9 cellular contexts compared by ENCODE assay signal in genomic region chr17:35795871-35796265, GRCh38. TPM values are rescaled to one million over a fixed set of nuclear protein-coding genes. Genes with fewer than 3 reads are reported as not detected.
DNase-seq lines count a peak whose midpoint lies in the region; ATAC-seq, FAIRE-seq and TF ChIP-seq lines count a peak whose summit lies in the region.
"Had no signal": no experiment of that assay in that cellular context is flagged by ENCODE, and none has a peak within 500 bp of the region (broad histone marks: within the 10 kb centered on the region; RNA-seq: fewer than 3 reads in every experiment).

No MANE protein-coding gene starts in this region.

- 7% methylated on average over 8 of the region's 8 CpGs for WGBS in K562 (ENCODE audit: insufficient coverage, low coverage, missing lambda C conversion rate)

- peak overlapping the region; percentile 59 for H3K4me2 ChIP-seq in K562 (ENCODE audit: insufficient read depth, low read length)

- no TSS peak for BruUV-seq in K562 (replicated peaks; lab: Mats Ljungman, UMichigan)

- peaks cover 4% of the 10 kb centered on the region; the same call in 1 of the 2 replicates for H4K20me1 ChIP-seq in K562 (replicated peaks; ENCODE audit: control insufficient read depth, insufficient read depth, low read length)

- POLR2A ChIA-PET in K562 (lab: Yijun Ruan, JAX): interaction anchor here (0.7 to 2.0 kb wide), 3 partner anchors 10 to 302 kb away, joined by 4 to 13 read pairs (median 5); partner anchors contain the start of gene TAF15

- no peak overlapping the region; the same call in 1 of the 2 replicates for H3K4me3 ChIP-seq in K562
- peak overlapping the region; percentile 77 for H3K4me3 ChIP-seq in lower lobe of right lung
- H3K4me3 ChIP-seq in tibial artery: peak overlapping the region; percentile 73 to 77

- no peak for TF ChIP-seq CTCF in K562 (IDR thresholded peaks at IDR 0.05 in 2 of 3, conservative IDR thresholded peaks at IDR 0.05 in 1 of 3; ENCODE audit: insufficient read depth in 2 of 3, low read depth in 1 of 3, low read length in 3 of 3)
- TF ChIP-seq CTCF in lower lobe of right lung (IDR thresholded peaks at IDR 0.05): no peak
- no peak for TF ChIP-seq CTCF in tibial artery (IDR thresholded peaks at IDR 0.05)

- H3K79me2 ChIP-seq in K562 (ENCODE audit: control insufficient read depth, insufficient read depth, low read length): no peaks in the 10 kb centered on the region

- H3K9me1 ChIP-seq in K562 (ENCODE audit: control insufficient read depth, insufficient read depth, low read length): no peaks in the 10 kb centered on the region

- in situ Hi-C loops in K562 (cut with MboI): no loop called here

- H3K27ac Mint-ChIP-seq in activated T-cell treated with anti-CD3 and anti-CD28 coated beads, Interleukin-2, amount 50 U/mL, for 72 hours: no peak overlapping the region

- H3K36me3 Mint-ChIP-seq in activated T-cell treated with anti-CD3 and anti-CD28 coated beads, Interleukin-2, amount 50 U/mL, for 72 hours (ENCODE audit: insufficient read depth in 2 of 2): no peaks in the 10 kb centered on the region

- H3K27me3 ChIP-seq in K562 (ENCODE audit: control insufficient read depth in 2 of 2, insufficient read depth in 2 of 2, low read length in 2 of 2): peaks cover 48 to 72% of the 10 kb centered on the region in 2 experiments
- peaks cover 18% of the 10 kb centered on the region for H3K27me3 ChIP-seq in lower lobe of right lung (ENCODE audit: low read depth)
- no peaks in the 10 kb centered on the region for H3K27me3 ChIP-seq in tibial artery

- peaks cover 0 to 14% of the 10 kb centered on the region in 2 experiments; a peak in 4 of 5 replicates for H3K4me1 ChIP-seq in K562 (replicated peaks in 1 of 2; ENCODE audit: control insufficient read depth in 2 of 2, insufficient read depth in 2 of 2, low read length in 2 of 2)
- peaks cover 45% of the 10 kb centered on the region for H3K4me1 ChIP-seq in lower lobe of right lung
- peaks cover 0 to 62% (median 31%) of the 10 kb centered on the region in 4 donors for H3K4me1 ChIP-seq in tibial artery

- H3K27ac ChIP-seq in K562 (ENCODE audit: extremely low read depth, low read depth, low read length): no peak overlapping the region
- H3K27ac ChIP-seq in lower lobe of right lung: peak overlapping the region; percentile 77
- H3K27ac ChIP-seq in tibial artery: peak overlapping the region; percentile 67 to 80

- no peaks in the 10 kb centered on the region for H3K9me3 Mint-ChIP-seq in activated T-cell treated with anti-CD3 and anti-CD28 coated beads, Interleukin-2, amount 50 U/mL, for 72 hours

- intact Hi-C loops in K562 (cut with micrococcal nuclease) (no loop called here), lower lobe of right lung (cut with DNase I) (no loop called here), tibial artery (cut with DNase I; ENCODE audit: low total_unique reads) (no loop called here), left colon (cut with DNase I, micrococcal nuclease) (no loop called here)

- ATAC-seq in activated T-cell treated with anti-CD3 and anti-CD28 coated beads, Interleukin-2, amount 50 U/mL, for 72 hours (replicated peaks in 1 of 2): peak in 1 of 2 donors; percentile 10
- ATAC-seq in K562 (no peak), lower lobe of right lung (no peak), HG02973 (IDR thresholded peaks at IDR 0.05; ENCODE audit: unreplicated experiment) (no peak), left colon (no peak)

- TF ChIP-seq EP300 in K562 (IDR thresholded peaks at IDR 0.05; ENCODE audit: low read length): no peak

- no peak for TF ChIP-seq RAD21 in K562 (CRISPR knock-in tag; conservative IDR thresholded peaks at IDR 0.05 in 1 of 2, IDR thresholded peaks at IDR 0.05 in 1 of 2)

- peaks cover 46% of the 10 kb centered on the region for H3K27me3 Mint-ChIP-seq in activated T-cell treated with anti-CD3 and anti-CD28 coated beads, Interleukin-2, amount 50 U/mL, for 72 hours (ENCODE audit: low read depth)

- CTCF ChIA-PET in K562 (lab: Yijun Ruan, JAX; ENCODE audit: low intra/inter-chr PET ratio): no interaction called here

- no peak overlapping the region for H2AFZ ChIP-seq in K562 (ENCODE audit: low read depth, low read length)

- peak overlapping the region; percentile 63 to 82 for H3K4me3 Mint-ChIP-seq in activated T-cell treated with anti-CD3 and anti-CD28 coated beads, Interleukin-2, amount 50 U/mL, for 72 hours

- DNase-seq in activated T-cell treated with anti-CD3 and anti-CD28 coated beads, Interleukin-2, amount 50 U/mL, for 72 hours: no peak
- DNase-seq in activated T-cell treated with anti-CD3 and anti-CD28 coated beads for 4 hours (no peak), K562 (ENCODE audit: extremely low read depth in 1 of 4, low spot score in 3 of 4) (no peak), lower lobe of right lung (no peak), tibial artery (no peak), SIG-M5 treated with dmso at 0.1 percent for 504 hours (lab: John Stamatoyannopoulos, UW; ENCODE audit: unreplicated experiment) (no peak), left colon (no peak)
- DNase-seq: COR-L47 had no signal

- no peak for FAIRE-seq in K562 (lab: Jason Lieb, UNC)

- 0 out of 4 replicates have a peak overlapping the region, but pooled peaks of 1 of the 2 experiments have one; percentile 64 for H3K9ac ChIP-seq in K562 (ENCODE audit: insufficient read depth in 1 of 2, low read depth in 2 of 2, low read length in 2 of 2)

- TF ChIP-seq POLR2A in K562 (conservative IDR thresholded peaks at IDR 0.05): no peak

- H3K36me3 ChIP-seq in K562 (ENCODE audit: control insufficient read depth, insufficient read depth, low read length) (no peaks in the 10 kb centered on the region), lower lobe of right lung (no peaks in the 10 kb centered on the region), tibial artery (no peaks in the 10 kb centered on the region)

- H3K9me3 ChIP-seq in K562 (replicated peaks; ENCODE audit: control insufficient read depth, insufficient read depth, low read depth, low read length): no peaks in the 10 kb centered on the region
- no peaks in the 10 kb centered on the region for H3K9me3 ChIP-seq in lower lobe of right lung
- no peaks in the 10 kb centered on the region for H3K9me3 ChIP-seq in tibial artery

- H3K4me1 Mint-ChIP-seq in activated T-cell treated with anti-CD3 and anti-CD28 coated beads, Interleukin-2, amount 50 U/mL, for 72 hours (ENCODE audit: low read depth): peaks cover 19% of the 10 kb centered on the region

RNA-seq across cellular contexts. Expression of gene MMP28, which starts 0.4 kb away (rescaled TPM):
- total RNA-seq in activated T-cell treated with anti-CD3 and anti-CD28 coated beads, Interleukin-2, amount 50 U/mL, for 72 hours: under 1 TPM in 1 of 2 donors, not detected in 1; 0.96 TPM
- not detected in 2 replicates for total RNA-seq in K562 (2011; cell fraction: chromatin; rRNA removed; ENCODE audit: low replicate concordance)
- not detected in 2 replicates for total RNA-seq in K562 (2011; cell fraction: nucleolus; rRNA removed)
- not detected in 2 replicates for total RNA-seq in K562 (2011; cell fraction: nucleoplasm; rRNA removed)
- total RNA-seq in K562 (2014; rRNA removed): not detected in 2 replicates
- total RNA-seq in K562 (2014; rRNA removed; fragmentation: Illumina TruSeq; extraction: Trizol): not detected in 2 replicates
- not detected in 2 replicates for total RNA-seq in K562 (2015; rRNA removed; fragmentation: Illumina TruSeq; extraction: Trizol)
- not detected in 2 replicates for total RNA-seq in K562 (2021)
- polyA plus RNA-seq in K562 (2011; rRNA removed): not detected in 2 replicates
- polyA plus RNA-seq in K562 (2011; cell fraction: cytosol; rRNA removed): not detected in 2 replicates
- polyA plus RNA-seq in K562 (2011; cell fraction: nucleus; rRNA removed): not detected in 2 replicates
- polyA plus RNA-seq in K562 (2012): not detected in 2 replicates
- polyA plus RNA-seq in K562 (2014; fragmentation: Illumina TruSeq; extraction: Trizol): not detected in 2 replicates
- polyA plus RNA-seq in K562 (2014; fragmentation: Nextera tagmentation; extraction: Ambion mirVana): not detected
- not detected in 2 replicates for polyA plus RNA-seq in K562 (2014; rRNA removed)
- not detected in 2 replicates for polyA minus RNA-seq in K562 (2011; rRNA and poly(A)+ RNA removed)
- not detected in 2 replicates for polyA minus RNA-seq in K562 (2011; cell fraction: cytosol; rRNA and poly(A)+ RNA removed)
- polyA minus RNA-seq in K562 (2011; cell fraction: nucleus; rRNA and poly(A)+ RNA removed): 0.27 TPM in 1 of 2 replicates, not detected in the other
- total RNA-seq in lower lobe of right lung: 40.9 TPM
- total RNA-seq in left colon: 10 to 100 TPM; 62.7 to 83.0 TPM

RNA-seq across cellular contexts. Expression of gene TAF15, which starts 13.4 kb away (rescaled TPM):
- total RNA-seq in activated T-cell treated with anti-CD3 and anti-CD28 coated beads, Interleukin-2, amount 50 U/mL, for 72 hours: 100 to 1,000 TPM; 310 to 312 TPM
- 209 and 455 TPM in 2 replicates for total RNA-seq in K562 (2011; cell fraction: chromatin; rRNA removed; ENCODE audit: low replicate concordance)
- 104 and 126 TPM in 2 replicates for total RNA-seq in K562 (2011; cell fraction: nucleolus; rRNA removed)
- 198 and 253 TPM in 2 replicates for total RNA-seq in K562 (2011; cell fraction: nucleoplasm; rRNA removed)
- total RNA-seq in K562 (2014; rRNA removed) (50.2 and 54.5 TPM in 2 replicates), K562 (2014; rRNA removed; fragmentation: Illumina TruSeq; extraction: Trizol) (56.8 and 64.3 TPM in 2 replicates), K562 (2015; rRNA removed; fragmentation: Illumina TruSeq; extraction: Trizol) (45.9 and 50.7 TPM in 2 replicates), K562 (2021) (178 and 213 TPM in 2 replicates), lower lobe of right lung (143 TPM), left colon (100 to 1,000 TPM; 112 to 143 TPM)
- polyA plus RNA-seq in K562 (2011; rRNA removed) (60.0 and 77.7 TPM in 2 replicates), K562 (2014; fragmentation: Illumina TruSeq; extraction: Trizol) (267 and 272 TPM in 2 replicates), K562 (2014; fragmentation: Nextera tagmentation; extraction: Ambion mirVana) (10 to 100 TPM in 1 of 2 experiments, 1 to 10 TPM in 1; 4.1 to 22.7 TPM), K562 (2014; rRNA removed) (142 and 171 TPM in 2 replicates)
- polyA plus RNA-seq in K562 (2011; cell fraction: cytosol; rRNA removed): 35.6 and 39.1 TPM in 2 replicates
- 59.8 and 89.8 TPM in 2 replicates for polyA plus RNA-seq in K562 (2011; cell fraction: nucleus; rRNA removed)
- 216 and 380 TPM in 2 replicates for polyA plus RNA-seq in K562 (2012)
- 105 and 122 TPM in 2 replicates for polyA minus RNA-seq in K562 (2011; rRNA and poly(A)+ RNA removed)
- 44.4 and 68.8 TPM in 2 replicates for polyA minus RNA-seq in K562 (2011; cell fraction: cytosol; rRNA and poly(A)+ RNA removed)
- 74.2 and 95.4 TPM in 2 replicates for polyA minus RNA-seq in K562 (2011; cell fraction: nucleus; rRNA and poly(A)+ RNA removed)

RNA-seq across cellular contexts. Expression of gene C17orf50, which starts 35.2 kb away (rescaled TPM):
- not detected for total RNA-seq in activated T-cell treated with anti-CD3 and anti-CD28 coated beads, Interleukin-2, amount 50 U/mL, for 72 hours
- not detected in 2 replicates for total RNA-seq in K562 (2011; cell fraction: chromatin; rRNA removed; ENCODE audit: low replicate concordance)
- not detected in 2 replicates for total RNA-seq in K562 (2011; cell fraction: nucleolus; rRNA removed)
- total RNA-seq in K562 (2011; cell fraction: nucleoplasm; rRNA removed): not detected in 2 replicates
- total RNA-seq in K562 (2014; rRNA removed) (not detected in 2 replicates), K562 (2014; rRNA removed; fragmentation: Illumina TruSeq; extraction: Trizol) (not detected in 2 replicates), K562 (2015; rRNA removed; fragmentation: Illumina TruSeq; extraction: Trizol) (not detected in 2 replicates), K562 (2021) (not detected in 2 replicates), lower lobe of right lung (not detected), left colon (not detected)
- polyA plus RNA-seq in K562 (2011; rRNA removed) (not detected in 2 replicates), K562 (2014; fragmentation: Illumina TruSeq; extraction: Trizol) (not detected in 2 replicates), K562 (2014; fragmentation: Nextera tagmentation; extraction: Ambion mirVana) (not detected), K562 (2014; rRNA removed) (not detected in 2 replicates)
- not detected in 2 replicates for polyA plus RNA-seq in K562 (2011; cell fraction: cytosol; rRNA removed)
- not detected in 2 replicates for polyA plus RNA-seq in K562 (2011; cell fraction: nucleus; rRNA removed)
- polyA plus RNA-seq in K562 (2012): not detected in 2 replicates
- not detected in 2 replicates for polyA minus RNA-seq in K562 (2011; rRNA and poly(A)+ RNA removed)
- not detected in 2 replicates for polyA minus RNA-seq in K562 (2011; cell fraction: cytosol; rRNA and poly(A)+ RNA removed)
- not detected in 2 replicates for polyA minus RNA-seq in K562 (2011; cell fraction: nucleus; rRNA and poly(A)+ RNA removed)

RNA-seq across cellular contexts. Expression of gene GAS2L2, which starts 42.8 kb away (rescaled TPM):
- total RNA-seq in activated T-cell treated with anti-CD3 and anti-CD28 coated beads, Interleukin-2, amount 50 U/mL, for 72 hours: under 1 TPM; 0.09 to 0.17 TPM
- 0.09 TPM in 1 of 2 replicates, not detected in the other for total RNA-seq in K562 (2011; cell fraction: chromatin; rRNA removed; ENCODE audit: low replicate concordance)
- not detected in 2 replicates for total RNA-seq in K562 (2011; cell fraction: nucleolus; rRNA removed)
- not detected in 2 replicates for total RNA-seq in K562 (2011; cell fraction: nucleoplasm; rRNA removed)
- total RNA-seq in K562 (2014; rRNA removed): not detected in 2 replicates
- total RNA-seq in K562 (2014; rRNA removed; fragmentation: Illumina TruSeq; extraction: Trizol): not detected in 2 replicates
- not detected in 2 replicates for total RNA-seq in K562 (2015; rRNA removed; fragmentation: Illumina TruSeq; extraction: Trizol)
- total RNA-seq in K562 (2021): not detected in 2 replicates
- polyA plus RNA-seq in K562 (2011; rRNA removed): not detected in 2 replicates
- polyA plus RNA-seq in K562 (2011; cell fraction: cytosol; rRNA removed): 0.01 TPM in 1 of 2 replicates, not detected in the other
- polyA plus RNA-seq in K562 (2011; cell fraction: nucleus; rRNA removed): 0.03 and 0.10 TPM in 2 replicates
- 0.03 TPM in 1 of 2 replicates, not detected in the other for polyA plus RNA-seq in K562 (2012)
- not detected in 2 replicates for polyA plus RNA-seq in K562 (2014; fragmentation: Illumina TruSeq; extraction: Trizol)
- not detected for polyA plus RNA-seq in K562 (2014; fragmentation: Nextera tagmentation; extraction: Ambion mirVana)
- not detected in 2 replicates for polyA plus RNA-seq in K562 (2014; rRNA removed)
- not detected in 2 replicates for polyA minus RNA-seq in K562 (2011; rRNA and poly(A)+ RNA removed)
- not detected in 2 replicates for polyA minus RNA-seq in K562 (2011; cell fraction: cytosol; rRNA and poly(A)+ RNA removed)
- polyA minus RNA-seq in K562 (2011; cell fraction: nucleus; rRNA and poly(A)+ RNA removed): not detected in 2 replicates
- 3.1 TPM for total RNA-seq in lower lobe of right lung
- total RNA-seq in left colon: under 1 TPM in 1 of 2 donors, not detected in 1; 0.08 TPM

Comparison
In these comparisons a context has a peak if more than half of its experiments do, and no peak if none do; other contexts are left out.
1. RNA of gene MMP28, which starts 0.4 kb away (total RNA-seq): 62.7 to 83.0 TPM in left colon and 40.9 TPM in lower lobe of right lung (single experiment); 0.96 TPM in activated T-cell treated with anti-CD3 and anti-CD28 coated beads, Interleukin-2, amount 50 U/mL, for 72 hours and not detected in K562; every median in the first group is over 10 times any median in the second.